15 cellular contexts compared by ENCODE assay signal in genomic region chr3:9787714-9788113, GRCh38. TPM values are rescaled to one million over a fixed set of nuclear protein-coding genes. Genes with fewer than 3 reads are reported as not detected.
DNase-seq lines count a peak whose midpoint lies in the region; ATAC-seq, FAIRE-seq and TF ChIP-seq lines count a peak whose summit lies in the region.
"Had no signal": no experiment of that assay in that cellular context is flagged by ENCODE, and none has a peak within 500 bp of the region (broad histone marks: within the 10 kb centered on the region; RNA-seq: fewer than 3 reads in every experiment).

No MANE protein-coding gene starts in this region.

- peak overlapping the region; percentile 60 for H3K27ac Mint-ChIP-seq in activated CD8-positive, alpha-beta memory T cell treated with anti-CD3 and anti-CD28 coated beads, Interleukin-2, amount 10 ng/mL, durations not matched to agents 7 days and 5 days
- H3K27ac Mint-ChIP-seq in activated naive CD8-positive, alpha-beta T cell treated with anti-CD3 and anti-CD28 coated beads, Interleukin-2, amount 10 ng/mL, durations not matched to agents 7 days and 5 days = peak overlapping the region; percentile 73

- no peaks in the 10 kb centered on the region for H3K9me3 ChIP-seq in neutrophil
- H3K9me3 ChIP-seq in ascending aorta = no peaks in the 10 kb centered on the region
- H3K9me3 ChIP-seq: breast epithelium, uterus had no signal

- CTCF ChIA-PET in activated CD8-positive, alpha-beta memory T cell treated with anti-CD3 and anti-CD28 coated beads, Interleukin-2, amount 10 ng/mL, durations not matched to agents 7 days and 5 days (lab: Charles Lee) = no interaction called here

- peaks cover 79% of the 10 kb centered on the region for H3K36me3 ChIP-seq in neutrophil
- H3K36me3 ChIP-seq in ascending aorta = peaks cover 41 to 62% of the 10 kb centered on the region in 2 donors
- H3K36me3 ChIP-seq: uterus had no signal

- ATAC-seq in activated CD8-positive, alpha-beta memory T cell treated with anti-CD3 and anti-CD28 coated beads, Interleukin-2, amount 10 ng/mL, durations not matched to agents 7 days and 5 days = no peak
- ATAC-seq in activated naive CD8-positive, alpha-beta T cell treated with anti-CD3 and anti-CD28 coated beads, Interleukin-2, amount 10 ng/mL, durations not matched to agents 7 days and 5 days (ENCODE audit: low read depth) = no peak
- ATAC-seq: right cardiac atrium had no signal

- TF ChIP-seq CTCF in neutrophil (IDR thresholded peaks at IDR 0.05) (no peak), ascending aorta (IDR thresholded peaks at IDR 0.05) (no peak)

- H3K4me3 ChIP-seq in neutrophil (ENCODE audit: low read depth in 1 of 2, low read length in 1 of 2) (no peak overlapping the region), ascending aorta (no peak overlapping the region)
- H3K4me3 ChIP-seq: breast epithelium, uterus had no signal

- H3K27me3 ChIP-seq in neutrophil (no peaks in the 10 kb centered on the region), ascending aorta (no peaks in the 10 kb centered on the region)
- H3K27me3 ChIP-seq: breast epithelium, uterus had no signal

- H3K36me3 Mint-ChIP-seq in activated CD8-positive, alpha-beta memory T cell treated with anti-CD3 and anti-CD28 coated beads, Interleukin-2, amount 10 ng/mL, durations not matched to agents 7 days and 5 days = peaks cover 53% of the 10 kb centered on the region
- H3K36me3 Mint-ChIP-seq in activated naive CD8-positive, alpha-beta T cell treated with anti-CD3 and anti-CD28 coated beads, Interleukin-2, amount 10 ng/mL, durations not matched to agents 7 days and 5 days = peaks cover 43% of the 10 kb centered on the region

- H3K27ac ChIP-seq in neutrophil (peak overlapping the region; percentile 47), ascending aorta (no peak overlapping the region)
- H3K27ac ChIP-seq: breast epithelium, uterus had no signal

- intact Hi-C loops in ascending aorta (cut with DNase I) = no loop called here

- no peak overlapping the region for H3K4me3 Mint-ChIP-seq in activated CD8-positive, alpha-beta memory T cell treated with anti-CD3 and anti-CD28 coated beads, Interleukin-2, amount 10 ng/mL, durations not matched to agents 7 days and 5 days
- peak overlapping the region; percentile 7 for H3K4me3 Mint-ChIP-seq in activated naive CD8-positive, alpha-beta T cell treated with anti-CD3 and anti-CD28 coated beads, Interleukin-2, amount 10 ng/mL, durations not matched to agents 7 days and 5 days

- no peak for FAIRE-seq in GM19239 (lab: Jason Lieb, UNC)

- peaks cover 21 to 23% of the 10 kb centered on the region in 2 experiments for H3K4me1 ChIP-seq in neutrophil (ENCODE audit: control insufficient read depth in 1 of 2, insufficient read depth in 1 of 2, low read depth in 1 of 2, low read length in 1 of 2)
- H3K4me1 ChIP-seq in ascending aorta = peaks cover 0 to 11% of the 10 kb centered on the region in 2 donors
- H3K4me1 ChIP-seq: uterus had no signal

- H3K27me3 Mint-ChIP-seq in activated CD8-positive, alpha-beta memory T cell treated with anti-CD3 and anti-CD28 coated beads, Interleukin-2, amount 10 ng/mL, durations not matched to agents 7 days and 5 days = no peaks in the 10 kb centered on the region
- H3K27me3 Mint-ChIP-seq in activated naive CD8-positive, alpha-beta T cell treated with anti-CD3 and anti-CD28 coated beads, Interleukin-2, amount 10 ng/mL, durations not matched to agents 7 days and 5 days = no peaks in the 10 kb centered on the region

- POLR2A ChIA-PET in activated naive CD8-positive, alpha-beta T cell treated with anti-CD3 and anti-CD28 coated beads, Interleukin-2, amount 10 ng/mL, durations not matched to agents 7 days and 5 days (lab: Charles Lee) = no interaction called here

- no peaks in the 10 kb centered on the region for H3K9me3 Mint-ChIP-seq in activated CD8-positive, alpha-beta memory T cell treated with anti-CD3 and anti-CD28 coated beads, Interleukin-2, amount 10 ng/mL, durations not matched to agents 7 days and 5 days (ENCODE audit: low read depth)
- no peaks in the 10 kb centered on the region for H3K9me3 Mint-ChIP-seq in activated naive CD8-positive, alpha-beta T cell treated with anti-CD3 and anti-CD28 coated beads, Interleukin-2, amount 10 ng/mL, durations not matched to agents 7 days and 5 days

- H3K4me1 Mint-ChIP-seq in activated CD8-positive, alpha-beta memory T cell treated with anti-CD3 and anti-CD28 coated beads, Interleukin-2, amount 10 ng/mL, durations not matched to agents 7 days and 5 days = peaks cover 36% of the 10 kb centered on the region
- H3K4me1 Mint-ChIP-seq in activated naive CD8-positive, alpha-beta T cell treated with anti-CD3 and anti-CD28 coated beads, Interleukin-2, amount 10 ng/mL, durations not matched to agents 7 days and 5 days = peaks cover 40% of the 10 kb centered on the region

- DNase-seq in activated CD8-positive, alpha-beta memory T cell treated with anti-CD3 and anti-CD28 coated beads, Interleukin-2, amount 10 ng/mL, durations not matched to agents 7 days and 5 days = no peak
- DNase-seq in activated CD8-positive, alpha-beta memory T cell treated with anti-CD3 and anti-CD28 coated beads for 24 hours = no peak
- DNase-seq in OCI-M1 (lab: John Stamatoyannopoulos, UW) = peak; percentile 38
- DNase-seq in activated naive CD8-positive, alpha-beta T cell treated with anti-CD3 and anti-CD28 coated beads, Interleukin-2, amount 10 ng/mL, durations not matched to agents 7 days and 5 days = no peak
- no peak for DNase-seq in NCI-H2107 (lab: John Stamatoyannopoulos, UW)
- no peak for DNase-seq in ascending aorta (ENCODE audit: low spot score in 2 of 2)
- DNase-seq in GM19239 (ENCODE audit: insufficient read length, low spot score) = no peak
- DNase-seq: activated CD8-positive, alpha-beta memory T cell treated with anti-CD3 and anti-CD28 coated beads, Interleukin-2, amount 50 U/mL, for 48 hours; NK-92 treated with Interleukin-12 subunit alpha and Interleukin-12 subunit beta, amount 100 ng/mL, for 24 hours; right cardiac atrium; SIG-M5; stimulated activated naive CD4-positive, alpha-beta T cell treated with Interleukin-2 at 50 U/mL for 16 hours; uterus had no signal

RNA-seq across cellular contexts. Expression of gene TADA3, which starts 4.6 kb away (rescaled TPM):
- total RNA-seq in activated CD8-positive, alpha-beta memory T cell treated with anti-CD3 and anti-CD28 coated beads, Interleukin-2, amount 10 ng/mL, durations not matched to agents 7 days and 5 days = 10 to 100 TPM; 89.8 to 90.6 TPM
- total RNA-seq in activated naive CD8-positive, alpha-beta T cell treated with anti-CD3 and anti-CD28 coated beads, Interleukin-2, amount 10 ng/mL, durations not matched to agents 7 days and 5 days = 10 to 100 TPM; 71.8 to 73.3 TPM
- 106 TPM for total RNA-seq in ascending aorta

RNA-seq across cellular contexts. Expression of gene ARPC4, which starts 5.2 kb away (rescaled TPM):
- 100 to 1,000 TPM; 274 to 300 TPM for total RNA-seq in activated CD8-positive, alpha-beta memory T cell treated with anti-CD3 and anti-CD28 coated beads, Interleukin-2, amount 10 ng/mL, durations not matched to agents 7 days and 5 days
- 100 to 1,000 TPM; 225 to 227 TPM for total RNA-seq in activated naive CD8-positive, alpha-beta T cell treated with anti-CD3 and anti-CD28 coated beads, Interleukin-2, amount 10 ng/mL, durations not matched to agents 7 days and 5 days
- total RNA-seq in ascending aorta = 160 TPM

RNA-seq across cellular contexts. Expression of gene CAMK1, which starts 18.0 kb away (rescaled TPM):
- 10 to 100 TPM; 31.7 to 57.7 TPM for total RNA-seq in activated CD8-positive, alpha-beta memory T cell treated with anti-CD3 and anti-CD28 coated beads, Interleukin-2, amount 10 ng/mL, durations not matched to agents 7 days and 5 days
- 10 to 100 TPM; 25.2 to 26.9 TPM for total RNA-seq in activated naive CD8-positive, alpha-beta T cell treated with anti-CD3 and anti-CD28 coated beads, Interleukin-2, amount 10 ng/mL, durations not matched to agents 7 days and 5 days
- 82.9 TPM for total RNA-seq in ascending aorta

RNA-seq across cellular contexts. Expression of gene TTLL3, which starts 22.3 kb away (rescaled TPM):
- 10 to 100 TPM; 40.4 to 77.5 TPM for total RNA-seq in activated CD8-positive, alpha-beta memory T cell treated with anti-CD3 and anti-CD28 coated beads, Interleukin-2, amount 10 ng/mL, durations not matched to agents 7 days and 5 days
- total RNA-seq in activated naive CD8-positive, alpha-beta T cell treated with anti-CD3 and anti-CD28 coated beads, Interleukin-2, amount 10 ng/mL, durations not matched to agents 7 days and 5 days = 10 to 100 TPM; 84.0 to 85.7 TPM
- total RNA-seq in ascending aorta = 47.0 TPM

RNA-seq across cellular contexts. Expression of gene OGG1, which starts 38.0 kb away (rescaled TPM):
- total RNA-seq in activated CD8-positive, alpha-beta memory T cell treated with anti-CD3 and anti-CD28 coated beads, Interleukin-2, amount 10 ng/mL, durations not matched to agents 7 days and 5 days = 10 to 100 TPM; 32.1 to 34.5 TPM
- 10 to 100 TPM; 41.3 to 46.1 TPM for total RNA-seq in activated naive CD8-positive, alpha-beta T cell treated with anti-CD3 and anti-CD28 coated beads, Interleukin-2, amount 10 ng/mL, durations not matched to agents 7 days and 5 days
- total RNA-seq in ascending aorta = 36.0 TPM
